22 cellular contexts compared by ENCODE assay signal in the genomic region with DNA sequence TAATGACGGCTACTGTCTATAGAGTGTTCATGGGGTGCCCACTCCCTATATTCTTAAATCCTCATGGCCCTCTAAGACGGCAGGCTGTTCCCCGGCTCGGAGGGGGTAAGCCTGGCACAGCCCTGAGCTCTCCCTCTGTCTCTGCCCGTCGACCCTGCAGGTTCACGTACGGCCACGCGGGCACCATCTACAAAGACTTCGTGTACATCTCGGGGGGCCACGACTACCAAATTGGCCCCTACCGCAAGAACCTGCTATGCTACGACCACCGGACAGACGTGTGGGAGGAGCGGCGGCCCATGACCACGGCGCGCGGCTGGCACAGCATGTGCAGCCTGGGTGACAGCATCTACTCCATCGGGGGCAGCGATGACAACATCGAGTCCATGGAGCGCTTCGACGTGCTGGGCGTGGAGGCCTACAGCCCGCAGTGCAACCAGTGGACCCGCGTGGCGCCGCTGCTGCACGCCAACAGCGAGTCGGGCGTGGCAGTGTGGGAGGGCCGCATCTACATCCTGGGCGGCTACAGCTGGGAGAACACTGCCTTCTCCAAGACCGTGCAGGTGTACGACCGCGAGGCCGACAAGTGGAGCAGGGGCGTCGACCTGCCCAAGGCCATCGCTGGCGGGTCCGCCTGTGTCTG.
"Had no signal": no experiment of that assay in that cellular context is flagged by ENCODE, and none has a peak within 500 bp of the region (broad histone marks: within the 10 kb centered on the region; RNA-seq: fewer than 3 reads in every experiment).

No MANE protein-coding gene starts in this region.

- DNase-seq: effector memory CD8-positive, alpha-beta T cell; hypothalamus; immature natural killer cell; islet precursor cell; mesenchymal stem cell; midbrain; naive thymus-derived CD4-positive, alpha-beta T cell; stimulated activated CD4-positive, alpha-beta T cell treated with anti-CD3 and anti-CD28 coated beads, Interleukin-2, amount 100 ng/mL, for 24 hours; stimulated activated CD4-positive, alpha-beta T cell treated with anti-CD3 and anti-CD28 coated beads, Interleukin-4, amount 100 ng/mL, for 24 hours; stimulated activated naive CD4-positive, alpha-beta T cell treated with Interleukin-2 at 50 U/mL for 16 hours; stomach; testis; tibial artery had no signal

- H3K9me3 ChIP-seq: pancreas, stomach, testis, tibial artery had no signal

- H3K27me3 ChIP-seq: pancreas, stomach, testis, tibial artery had no signal

- H3K27ac ChIP-seq: coronary artery, pancreas, stomach, testis, tibial artery had no signal

- H3K4me1 Mint-ChIP-seq: nephron had no signal

- H3K4me3 ChIP-seq: coronary artery, pancreas, smooth muscle cell, stomach, testis, tibial artery had no signal

- H3K9me3 Mint-ChIP-seq: effector memory CD8-positive, alpha-beta T cell; immature natural killer cell; naive thymus-derived CD4-positive, alpha-beta T cell; nephron; stimulated activated effector memory CD8-positive, alpha-beta T cell treated with anti-CD3 and anti-CD28 coated beads, Interleukin-12 subunit alpha, Interleukin-12 subunit beta, amount 100 ng/mL, for 72 hours; type B pancreatic cell had no signal

- H3K27me3 Mint-ChIP-seq: effector memory CD8-positive, alpha-beta T cell; naive thymus-derived CD4-positive, alpha-beta T cell; progenitor cell of endocrine pancreas; type B pancreatic cell had no signal

- H3K4me3 Mint-ChIP-seq: effector memory CD8-positive, alpha-beta T cell; immature natural killer cell; nephron; stimulated activated effector memory CD8-positive, alpha-beta T cell treated with anti-CD3 and anti-CD28 coated beads, Interleukin-12 subunit alpha, Interleukin-12 subunit beta, amount 100 ng/mL, for 72 hours; type B pancreatic cell had no signal

- H3K4me2 ChIP-seq: smooth muscle cell had no signal

- H3K27ac Mint-ChIP-seq: effector memory CD8-positive, alpha-beta T cell; immature natural killer cell; nephron; progenitor cell of endocrine pancreas; stimulated activated effector memory CD8-positive, alpha-beta T cell treated with anti-CD3 and anti-CD28 coated beads, Interleukin-12 subunit alpha, Interleukin-12 subunit beta, amount 100 ng/mL, for 72 hours; type B pancreatic cell had no signal

- ATAC-seq: effector memory CD8-positive, alpha-beta T cell; left lobe of liver; naive thymus-derived CD4-positive, alpha-beta T cell; sciatic nerve; stimulated activated effector memory CD8-positive, alpha-beta T cell treated with anti-CD3 and anti-CD28 coated beads, Interleukin-12 subunit alpha, Interleukin-12 subunit beta, amount 100 ng/mL, for 72 hours had no signal

- H3K4me1 ChIP-seq: pancreas had no signal
